ENCODE assay signal across 20 cellular contexts in genomic region chr2:66853585-66853984, GRCh38.
DNase-seq lines count a peak whose midpoint lies in the region; ATAC-seq and TF ChIP-seq lines count a peak whose summit lies in the region.
"Had no signal": no experiment of that assay in that cellular context is flagged by ENCODE, and none has a peak within 500 bp of the region (broad histone marks: within the 10 kb centered on the region; RNA-seq: fewer than 3 reads in every experiment).

No MANE protein-coding gene starts in this region.

- H2AFZ ChIP-seq in PC-9 = no peak overlapping the region

- no peak overlapping the region for H3K4me2 ChIP-seq in PC-9

- H3K4me3 ChIP-seq in right cardiac atrium (ENCODE audit: low read length) (no peak overlapping the region), gastroesophageal sphincter (no peak overlapping the region), aorta (ENCODE audit: low read length in 2 of 2) (no peak overlapping the region), PC-9 (no peak overlapping the region)
- H3K4me3 ChIP-seq: coronary artery, left lung, pancreas had no signal

- H3K4me1 Mint-ChIP-seq in naive thymus-derived CD8-positive, alpha-beta T cell = no peaks in the 10 kb centered on the region
- H3K4me1 Mint-ChIP-seq: activated CD4-positive, alpha-beta memory T cell treated with anti-CD3 and anti-CD28 coated beads, Interleukin-2, amount 10 ng/mL, durations not matched to agents 7 days and 5 days; CD4-positive, CD25-positive, alpha-beta regulatory T cell had no signal

- H3K27me3 Mint-ChIP-seq in naive thymus-derived CD8-positive, alpha-beta T cell = no peaks in the 10 kb centered on the region
- H3K27me3 Mint-ChIP-seq: activated CD4-positive, alpha-beta memory T cell treated with anti-CD3 and anti-CD28 coated beads, Interleukin-2, amount 10 ng/mL, durations not matched to agents 7 days and 5 days; CD4-positive, CD25-positive, alpha-beta regulatory T cell had no signal

- intact Hi-C loops in left ventricle myocardium superior (cut with micrococcal nuclease) = no loop called here
- intact Hi-C loops in right cardiac atrium (cut with DNase I) = no loop called here
- intact Hi-C loops in posterior vena cava (cut with DNase I) = loop anchor here in 1 of 2 donors (5.0 kb wide), 1 partner anchor 156 kb away; no protein-coding TSS in a partner anchor
- intact Hi-C loops in aorta (cut with DNase I) = no loop called here
- intact Hi-C loops in PC-9 (cut with micrococcal nuclease; ENCODE audit: unreplicated experiment) = no loop called here

- CTCF ChIA-PET in PC-9 (lab: Charles Lee) = no interaction called here

- H4K20me1 ChIP-seq in PC-9 (ENCODE audit: insufficient read depth) = no peaks in the 10 kb centered on the region

- H3K79me2 ChIP-seq in PC-9 (ENCODE audit: low read depth) = no peaks in the 10 kb centered on the region

- H3F3A ChIP-seq in PC-9 (ENCODE audit: insufficient read depth, low read depth) = no peaks in the 10 kb centered on the region

- H3K9me3 ChIP-seq in right cardiac atrium (ENCODE audit: control insufficient read depth, low read length) = no peaks in the 10 kb centered on the region
- no peaks in the 10 kb centered on the region for H3K9me3 ChIP-seq in gastroesophageal sphincter
- H3K9me3 ChIP-seq in aorta (ENCODE audit: control insufficient read depth, low read length) = no peaks in the 10 kb centered on the region
- no peaks in the 10 kb centered on the region; the same call in 1 of the 2 replicates for H3K9me3 ChIP-seq in PC-9 (ENCODE audit: insufficient read depth, low read depth)
- H3K9me3 ChIP-seq: left lung, pancreas had no signal

- WGBS in right cardiac atrium = 42% methylated on average over 6 of the region's 6 CpGs
- WGBS in gastroesophageal sphincter (ENCODE audit: low coverage in 1 of 2), 2 donors = 13 to 18% methylated on average over 5 of the region's 6 CpGs
- WGBS in aorta, 2 donors = 68 to 70% methylated on average over 6 of the region's 6 CpGs

- no peaks in the 10 kb centered on the region for H3K36me3 Mint-ChIP-seq in naive thymus-derived CD8-positive, alpha-beta T cell
- H3K36me3 Mint-ChIP-seq: CD4-positive, CD25-positive, alpha-beta regulatory T cell had no signal

- ATAC-seq in left ventricle myocardium superior = peak; percentile 10
- no peak for ATAC-seq in right cardiac atrium
- peak; percentile 29 for ATAC-seq in gastroesophageal sphincter
- peak; percentile 44 for ATAC-seq in aorta (ENCODE audit: low FRiP score)
- no peak for ATAC-seq in naive thymus-derived CD8-positive, alpha-beta T cell
- ATAC-seq: left lung, pancreas had no signal

- no peak for TF ChIP-seq POLR2A in gastroesophageal sphincter (IDR thresholded peaks at IDR 0.05)

- H3K27ac ChIP-seq in right cardiac atrium (ENCODE audit: low read length) (no peak overlapping the region), gastroesophageal sphincter (peak overlapping the region; percentile 71 to 83 (median 78)), aorta (ENCODE audit: low read depth in 1 of 2, low read length in 2 of 2) (no peak overlapping the region), PC-9 (no peak overlapping the region)
- H3K27ac ChIP-seq: coronary artery, pancreas had no signal

- no peaks in the 10 kb centered on the region for H3K27me3 ChIP-seq in right cardiac atrium (ENCODE audit: control insufficient read depth, insufficient read depth)
- no peaks in the 10 kb centered on the region for H3K27me3 ChIP-seq in gastroesophageal sphincter
- H3K27me3 ChIP-seq in aorta (ENCODE audit: control insufficient read depth in 1 of 2, insufficient read depth in 2 of 2, low read length in 1 of 2) = no peaks in the 10 kb centered on the region
- no peaks in the 10 kb centered on the region for H3K27me3 ChIP-seq in PC-9 (ENCODE audit: insufficient read depth, low read depth)
- H3K27me3 ChIP-seq: left lung, pancreas had no signal

- H3K9me3 Mint-ChIP-seq in naive thymus-derived CD8-positive, alpha-beta T cell = peaks cover 0 to 15% (median 5%) of the 10 kb centered on the region in 9 donors

- no peak overlapping the region for H3K27ac Mint-ChIP-seq in naive thymus-derived CD8-positive, alpha-beta T cell
- H3K27ac Mint-ChIP-seq: activated CD4-positive, alpha-beta memory T cell treated with anti-CD3 and anti-CD28 coated beads, Interleukin-2, amount 10 ng/mL, durations not matched to agents 7 days and 5 days; activated naive CD4-positive, alpha-beta T cell treated with anti-CD3 and anti-CD28 coated beads for 36 hours; CD4-positive, CD25-positive, alpha-beta regulatory T cell had no signal

- POLR2A ChIA-PET in PC-9 (lab: Charles Lee; ENCODE audit: unreplicated experiment) = no interaction called here
- POLR2A ChIA-PET in naive thymus-derived CD8-positive, alpha-beta T cell (lab: Charles Lee) = no interaction called here

- DNase-seq in left ventricle myocardium superior (no peak), right cardiac atrium (no peak), posterior vena cava (ENCODE audit: low spot score) (peak; percentile 81), aorta (no peak), SIG-M5 treated with dmso at 0.1 percent for 504 hours (lab: John Stamatoyannopoulos, UW; ENCODE audit: unreplicated experiment) (no peak), PC-9 (no peak)
- DNase-seq in naive thymus-derived CD8-positive, alpha-beta T cell = no peak
- DNase-seq: activated CD4-positive, alpha-beta memory T cell treated with anti-CD3 and anti-CD28 coated beads, Interleukin-2, amount 10 ng/mL, durations not matched to agents 7 days and 5 days; activated naive CD4-positive, alpha-beta T cell treated with anti-CD3 and anti-CD28 coated beads for 36 hours; CD4-positive, CD25-positive, alpha-beta regulatory T cell; H7; left lung; NCI-H2171 treated with DMSO at 0.1 percent for 48 hours; NCI-H82; pancreas; small intestine; stimulated activated CD4-positive, alpha-beta T cell treated with anti-CD3 and anti-CD28 coated beads, Interleukin-4, amount 100 ng/mL, for 1 hour; T-helper 2 cell had no signal

- no peak overlapping the region for H3K4me3 Mint-ChIP-seq in naive thymus-derived CD8-positive, alpha-beta T cell
- H3K4me3 Mint-ChIP-seq: activated CD4-positive, alpha-beta memory T cell treated with anti-CD3 and anti-CD28 coated beads, Interleukin-2, amount 10 ng/mL, durations not matched to agents 7 days and 5 days; activated naive CD4-positive, alpha-beta T cell treated with anti-CD3 and anti-CD28 coated beads for 36 hours; CD4-positive, CD25-positive, alpha-beta regulatory T cell had no signal

- no peaks in the 10 kb centered on the region for H3K36me3 ChIP-seq in gastroesophageal sphincter
- H3K36me3 ChIP-seq in aorta (ENCODE audit: control insufficient read depth in 1 of 2, insufficient read depth in 2 of 2, low read length in 1 of 2) = no peaks in the 10 kb centered on the region
- H3K36me3 ChIP-seq in PC-9 (ENCODE audit: low read depth) = no peaks in the 10 kb centered on the region
- H3K36me3 ChIP-seq: left lung, pancreas had no signal

- no peak for TF ChIP-seq EP300 in gastroesophageal sphincter (IDR thresholded peaks at IDR 0.05)

- H3K4me1 ChIP-seq in right cardiac atrium (ENCODE audit: control insufficient read depth, insufficient read depth, low read length) = no peaks in the 10 kb centered on the region
- H3K4me1 ChIP-seq in gastroesophageal sphincter = peaks cover 6 to 42% (median 8%) of the 10 kb centered on the region in 3 donors
- H3K4me1 ChIP-seq in aorta (ENCODE audit: control insufficient read depth in 1 of 2, insufficient read depth in 2 of 2, low read length in 2 of 2) = no peaks in the 10 kb centered on the region
- H3K4me1 ChIP-seq in PC-9 (replicated peaks; ENCODE audit: insufficient read depth) = no peaks in the 10 kb centered on the region

- H3K9me2 ChIP-seq in PC-9 (ENCODE audit: insufficient read depth) = no peaks in the 10 kb centered on the region

- BruUV-seq in PC-9 (replicated peaks; lab: Mats Ljungman, UMichigan) = no TSS peak

- TF ChIP-seq CTCF in gastroesophageal sphincter (IDR thresholded peaks at IDR 0.05) (no peak), PC-9 (conservative IDR thresholded peaks at IDR 0.05) (no peak)

Comparison
In these comparisons a context has a peak if more than half of its experiments do, and no peak if none do; other contexts are left out.
1. ATAC-seq: peak in left ventricle myocardium superior (single experiment), gastroesophageal sphincter (single experiment) and aorta (single experiment); none in right cardiac atrium (0 of 2) and naive thymus-derived CD8-positive, alpha-beta T cell (0 of 2).
2. H3K27ac ChIP-seq: peak in gastroesophageal sphincter (4 of 4); none in right cardiac atrium (single experiment), aorta (0 of 2) and PC-9 (single experiment).